ENCODE assay signal across 10 cellular contexts in genomic region chr22:47198801-47199251, GRCh38.
"Had no signal": no experiment of that assay in that cellular context is flagged by ENCODE, and none has a peak within 500 bp of the region (broad histone marks: within the 10 kb centered on the region; RNA-seq: fewer than 3 reads in every experiment).

No MANE protein-coding gene starts in this region.

- H3K36me3 ChIP-seq: breast epithelium, gastrocnemius medialis, tibial nerve had no signal

- H3K27ac ChIP-seq: breast epithelium, gastrocnemius medialis, tibial nerve had no signal

- H3K27me3 ChIP-seq: tibial nerve had no signal

- H3K9me3 ChIP-seq: breast epithelium, gastrocnemius medialis, tibial nerve had no signal

- ATAC-seq: gastrocnemius medialis, Right ventricle myocardium inferior had no signal

- DNase-seq: activated CD4-positive, CD25-positive, alpha-beta regulatory T cell; activated naive CD8-positive, alpha-beta T cell treated with anti-CD3 and anti-CD28 coated beads, Interleukin-2, amount 10 ng/mL, durations not matched to agents 7 days and 5 days; anterior cingulate cortex; gastrocnemius medialis; midbrain; stimulated activated CD4-positive, alpha-beta T cell treated with anti-CD3 and anti-CD28 coated beads, Interleukin-4, amount 100 ng/mL, for 4 hours; T-helper 2 cell had no signal

- H3K4me1 ChIP-seq: breast epithelium, gastrocnemius medialis had no signal

- H3K4me3 ChIP-seq: breast epithelium, gastrocnemius medialis, tibial nerve had no signal
